Comparison of ENCODE assay signal across 26 cellular contexts in genomic region chr11:128968916-128969315, GRCh38. TPM values are rescaled to one million over a fixed set of nuclear protein-coding genes. Genes with fewer than 3 reads are reported as not detected.
DNase-seq lines count a peak whose midpoint lies in the region; ATAC-seq, FAIRE-seq and TF ChIP-seq lines count a peak whose summit lies in the region.
"Had no signal": no experiment of that assay in that cellular context is flagged by ENCODE, and none has a peak within 500 bp of the region (broad histone marks: within the 10 kb centered on the region; RNA-seq: fewer than 3 reads in every experiment).

No MANE protein-coding gene starts in this region.

- no peak for TF ChIP-seq EP300 in K562 (IDR thresholded peaks at IDR 0.05; ENCODE audit: low read length)

- BruUV-seq in HCT116 (replicated peaks; lab: Mats Ljungman, UMichigan), result no TSS peak
- no TSS peak for BruUV-seq in K562 (replicated peaks; lab: Mats Ljungman, UMichigan)

- ATAC-seq in activated CD8-positive, alpha-beta T cell treated with anti-CD3 and anti-CD28 coated beads for 36 hours, result peak; percentile 35
- ATAC-seq in activated CD8-positive, alpha-beta T cell treated with anti-CD3 and anti-CD28 coated beads, Interleukin-2, amount 10 ng/mL, durations not matched to agents 7 days and 5 days, result no peak
- ATAC-seq in HCT116 (peak; percentile 61), K562 (peak; percentile 33; the same call in 2 of the 3 replicates), lower lobe of right lung (peak; percentile 8 to 10)

- 0% methylated on average over 9 of the region's 9 CpGs for WGBS in K562 (ENCODE audit: insufficient coverage, low coverage, missing lambda C conversion rate)
- WGBS in esophagus squamous epithelium, 2 donors, result 82 to 88% methylated on average over 3 to 5 of the region's 9 CpGs

- H3K4me1 Mint-ChIP-seq in activated CD8-positive, alpha-beta T cell treated with anti-CD3 and anti-CD28 coated beads for 36 hours (ENCODE audit: low read depth), result peaks cover 22% of the 10 kb centered on the region
- H3K4me1 Mint-ChIP-seq in activated CD8-positive, alpha-beta T cell treated with anti-CD3 and anti-CD28 coated beads, Interleukin-2, amount 10 ng/mL, durations not matched to agents 7 days and 5 days (ENCODE audit: low read depth), result peaks cover 40% of the 10 kb centered on the region

- in situ Hi-C loops in K562 (cut with MboI), result no loop called here

- RAD21 ChIA-PET in HCT116 (lab: Charles Lee; ENCODE audit: low non-redundant PET in 1 of 2, low total read pairs in 2 of 2, uncharacterized antibody in 2 of 2, unreplicated experiment in 2 of 2), result no interaction called here

- H3K36me3 ChIP-seq in HCT116 (ENCODE audit: control insufficient read depth in 1 of 2, insufficient read depth in 2 of 2, low read length in 2 of 2), result peaks cover 5 to 17% of the 10 kb centered on the region in 2 experiments; a peak in 2 of 4 replicates
- H3K36me3 ChIP-seq in K562 (ENCODE audit: control insufficient read depth, insufficient read depth, low read length), result no peaks in the 10 kb centered on the region
- peaks cover 61% of the 10 kb centered on the region for H3K36me3 ChIP-seq in lower lobe of right lung
- peaks cover 18 to 88% (median 19%) of the 10 kb centered on the region in 3 donors for H3K36me3 ChIP-seq in esophagus squamous epithelium

- H3K4me3 Mint-ChIP-seq in activated CD8-positive, alpha-beta T cell treated with anti-CD3 and anti-CD28 coated beads for 36 hours, result no peak overlapping the region
- no peak overlapping the region for H3K4me3 Mint-ChIP-seq in activated CD8-positive, alpha-beta T cell treated with anti-CD3 and anti-CD28 coated beads, Interleukin-2, amount 10 ng/mL, durations not matched to agents 7 days and 5 days
- H3K4me3 Mint-ChIP-seq: CD4-positive, CD25-positive, alpha-beta regulatory T cell; HFFc6; IgD-negative memory B cell had no signal

- H3K79me2 ChIP-seq in HCT116 (ENCODE audit: insufficient read depth, low read length), result no peaks in the 10 kb centered on the region
- H3K79me2 ChIP-seq in K562 (ENCODE audit: control insufficient read depth, insufficient read depth, low read length), result no peaks in the 10 kb centered on the region

- no peak overlapping the region for H3K4me3 ChIP-seq in HCT116 (replicated peaks in 1 of 2; ENCODE audit: low read depth in 1 of 2, low read length in 2 of 2)
- H3K4me3 ChIP-seq in K562, result no peak overlapping the region
- no peak overlapping the region for H3K4me3 ChIP-seq in lower lobe of right lung
- no peak overlapping the region for H3K4me3 ChIP-seq in esophagus squamous epithelium
- H3K4me3 ChIP-seq: Peyer's patch had no signal

- H2AFZ ChIP-seq in HCT116 (ENCODE audit: low read depth, low read length, poor library complexity, severe bottlenecking) (no peak overlapping the region), K562 (ENCODE audit: low read depth, low read length) (no peak overlapping the region)

- H3K27me3 Mint-ChIP-seq in activated CD8-positive, alpha-beta T cell treated with anti-CD3 and anti-CD28 coated beads for 36 hours, result no peaks in the 10 kb centered on the region
- H3K27me3 Mint-ChIP-seq in activated CD8-positive, alpha-beta T cell treated with anti-CD3 and anti-CD28 coated beads, Interleukin-2, amount 10 ng/mL, durations not matched to agents 7 days and 5 days (ENCODE audit: low read depth), result no peaks in the 10 kb centered on the region
- H3K27me3 Mint-ChIP-seq: CD4-positive, CD25-positive, alpha-beta regulatory T cell had no signal

- H3K9me2 ChIP-seq in HCT116 (ENCODE audit: insufficient read depth), result no peaks in the 10 kb centered on the region

- no peak for TF ChIP-seq POLR2A in HCT116 (IDR thresholded peaks at IDR 0.05; ENCODE audit: borderline replicate concordance, extremely low read depth, insufficient read depth, insufficient read length)
- no peak for TF ChIP-seq POLR2A in K562 (conservative IDR thresholded peaks at IDR 0.05)
- TF ChIP-seq POLR2A in esophagus squamous epithelium (IDR thresholded peaks at IDR 0.05), result no peak

- H3K27ac ChIP-seq in HCT116 (ENCODE audit: low read depth, low read length) (no peak overlapping the region), K562 (ENCODE audit: extremely low read depth, low read depth, low read length) (no peak overlapping the region), lower lobe of right lung (no peak overlapping the region), esophagus squamous epithelium (no peak overlapping the region)
- H3K27ac ChIP-seq: Peyer's patch had no signal

- TF ChIP-seq RAD21 in HCT116 (IDR thresholded peaks at IDR 0.05; ENCODE audit: low read depth) (no peak), K562 (CRISPR knock-in tag; conservative IDR thresholded peaks at IDR 0.05 in 1 of 2, IDR thresholded peaks at IDR 0.05 in 1 of 2) (no peak)

- H3K9me3 Mint-ChIP-seq in activated CD8-positive, alpha-beta T cell treated with anti-CD3 and anti-CD28 coated beads for 36 hours, result no peaks in the 10 kb centered on the region
- H3K9me3 Mint-ChIP-seq in activated CD8-positive, alpha-beta T cell treated with anti-CD3 and anti-CD28 coated beads, Interleukin-2, amount 10 ng/mL, durations not matched to agents 7 days and 5 days (ENCODE audit: insufficient read depth), result peaks cover 6% of the 10 kb centered on the region
- H3K9me3 Mint-ChIP-seq: CD4-positive, CD25-positive, alpha-beta regulatory T cell; HFFc6; IgD-negative memory B cell had no signal

- no peaks in the 10 kb centered on the region for H4K20me1 ChIP-seq in HCT116 (ENCODE audit: insufficient read depth)
- no peaks in the 10 kb centered on the region for H4K20me1 ChIP-seq in K562 (replicated peaks; ENCODE audit: control insufficient read depth, insufficient read depth, low read length)

- no peak overlapping the region for H3K27ac Mint-ChIP-seq in activated CD8-positive, alpha-beta T cell treated with anti-CD3 and anti-CD28 coated beads for 36 hours
- no peak overlapping the region for H3K27ac Mint-ChIP-seq in activated CD8-positive, alpha-beta T cell treated with anti-CD3 and anti-CD28 coated beads, Interleukin-2, amount 10 ng/mL, durations not matched to agents 7 days and 5 days
- H3K27ac Mint-ChIP-seq: CD4-positive, CD25-positive, alpha-beta regulatory T cell; HFFc6; IgD-negative memory B cell had no signal

- H3K4me2 ChIP-seq in HCT116 (ENCODE audit: low read length) (no peak overlapping the region), K562 (ENCODE audit: insufficient read depth, low read length) (no peak overlapping the region)

- intact Hi-C loops in activated CD8-positive, alpha-beta T cell treated with anti-CD3 and anti-CD28 coated beads for 36 hours (cut with micrococcal nuclease), result no loop called here
- intact Hi-C loops in HCT116 (cut with micrococcal nuclease), result no loop called here
- intact Hi-C loops in K562 (cut with micrococcal nuclease), result no loop called here
- intact Hi-C loops in lower lobe of right lung (cut with DNase I), result no loop called here
- intact Hi-C loops in esophagus squamous epithelium (cut with DNase I), result no loop called here

- no peaks in the 10 kb centered on the region for H3K9me3 ChIP-seq in HCT116 (ENCODE audit: control insufficient read depth in 1 of 2, insufficient read depth in 1 of 2, low read depth in 1 of 2, low read length in 2 of 2)
- no peaks in the 10 kb centered on the region for H3K9me3 ChIP-seq in K562 (replicated peaks; ENCODE audit: control insufficient read depth, insufficient read depth, low read depth, low read length)
- H3K9me3 ChIP-seq in lower lobe of right lung, result no peaks in the 10 kb centered on the region
- no peaks in the 10 kb centered on the region for H3K9me3 ChIP-seq in esophagus squamous epithelium
- H3K9me3 ChIP-seq: Peyer's patch had no signal

- no peaks in the 10 kb centered on the region for H3K9me1 ChIP-seq in K562 (ENCODE audit: control insufficient read depth, insufficient read depth, low read length)

- no peak for DNase-seq in activated CD8-positive, alpha-beta T cell treated with anti-CD3 and anti-CD28 coated beads for 36 hours
- no peak for DNase-seq in activated CD8-positive, alpha-beta T cell treated with anti-CD3 and anti-CD28 coated beads, Interleukin-2, amount 10 ng/mL, durations not matched to agents 7 days and 5 days
- DNase-seq in HCT116 (ENCODE audit: low read depth, low spot score), result no peak
- no peak for DNase-seq in K562 (ENCODE audit: extremely low read depth in 1 of 4, low spot score in 3 of 4)
- DNase-seq in lower lobe of right lung, result no peak
- no peak for DNase-seq in NCI-H1092 (lab: John Stamatoyannopoulos, UW)
- no peak for DNase-seq in LoVo (ENCODE audit: low spot score)
- DNase-seq in esophagus squamous epithelium (lab: John Stamatoyannopoulos, UW), result no peak
- DNase-seq: CD4-positive, CD25-positive, alpha-beta regulatory T cell; DMS153; H7; HFFc6; Karpas-422; NCI-H1105 treated with DMSO at 0.1 percent for 48 hours; NCI-H146; NCI-H1930; NCI-H446 treated with DMSO at 0.1 percent for 48 hours; NCI-H526 treated with DMSO at 0.1 percent for 48 hours; Peyer's patch; SHP77 treated with DMSO at 0.1 percent for 48 hours had no signal

- CTCF ChIA-PET in activated CD8-positive, alpha-beta T cell treated with anti-CD3 and anti-CD28 coated beads for 36 hours (lab: Charles Lee), result no interaction called here
- CTCF ChIA-PET in activated CD8-positive, alpha-beta T cell treated with anti-CD3 and anti-CD28 coated beads, Interleukin-2, amount 10 ng/mL, durations not matched to agents 7 days and 5 days (lab: Charles Lee), result no interaction called here
- CTCF ChIA-PET in HCT116 (lab: Charles Lee), result no interaction called here
- CTCF ChIA-PET in K562 (lab: Yijun Ruan, JAX; ENCODE audit: low intra/inter-chr PET ratio), result no interaction called here

- POLR2A ChIA-PET in activated CD8-positive, alpha-beta T cell treated with anti-CD3 and anti-CD28 coated beads for 36 hours (lab: Charles Lee), result no interaction called here
- POLR2A ChIA-PET in activated CD8-positive, alpha-beta T cell treated with anti-CD3 and anti-CD28 coated beads, Interleukin-2, amount 10 ng/mL, durations not matched to agents 7 days and 5 days (lab: Charles Lee), result no interaction called here
- POLR2A ChIA-PET in HCT116 (lab: Charles Lee) (no interaction called here), K562 (lab: Yijun Ruan, JAX) (no interaction called here)

- H3K4me1 ChIP-seq in HCT116 (ENCODE audit: control insufficient read depth in 1 of 2, insufficient read depth in 2 of 2, low read length in 2 of 2) (no peaks in the 10 kb centered on the region), K562 (replicated peaks in 1 of 2; ENCODE audit: control insufficient read depth in 2 of 2, insufficient read depth in 2 of 2, low read length in 2 of 2) (no peaks in the 10 kb centered on the region), lower lobe of right lung (peaks cover 7% of the 10 kb centered on the region), esophagus squamous epithelium (no peaks in the 10 kb centered on the region)
- H3K4me1 ChIP-seq: Peyer's patch had no signal

- no peaks in the 10 kb centered on the region for H3K27me3 ChIP-seq in HCT116 (ENCODE audit: insufficient read depth, low read length)
- H3K27me3 ChIP-seq in K562 (ENCODE audit: control insufficient read depth in 2 of 2, insufficient read depth in 2 of 2, low read length in 2 of 2), result no peaks in the 10 kb centered on the region
- H3K27me3 ChIP-seq in lower lobe of right lung (ENCODE audit: low read depth), result no peaks in the 10 kb centered on the region
- H3K27me3 ChIP-seq in esophagus squamous epithelium, result no peaks in the 10 kb centered on the region
- H3K27me3 ChIP-seq: Peyer's patch had no signal

- TF ChIP-seq CTCF in activated CD8-positive, alpha-beta T cell treated with anti-CD3 and anti-CD28 coated beads for 36 hours (IDR thresholded peaks at IDR 0.05), result no peak
- no peak for TF ChIP-seq CTCF in HCT116 (IDR thresholded peaks at IDR 0.05 in 2 of 3, conservative IDR thresholded peaks at IDR 0.05 in 1 of 3; ENCODE audit: borderline replicate concordance in 1 of 3, insufficient read depth in 1 of 3, low read depth in 2 of 3, low read length in 2 of 3)
- no peak for TF ChIP-seq CTCF in K562 (IDR thresholded peaks at IDR 0.05 in 2 of 3, conservative IDR thresholded peaks at IDR 0.05 in 1 of 3; ENCODE audit: insufficient read depth in 2 of 3, low read depth in 1 of 3, low read length in 3 of 3)
- TF ChIP-seq CTCF in lower lobe of right lung (IDR thresholded peaks at IDR 0.05), result no peak
- TF ChIP-seq CTCF in esophagus squamous epithelium (IDR thresholded peaks at IDR 0.05), result no peak

- H3K9ac ChIP-seq in HCT116 (ENCODE audit: low read length) (no peak overlapping the region), K562 (ENCODE audit: insufficient read depth in 1 of 2, low read depth in 2 of 2, low read length in 2 of 2) (no peak overlapping the region)

- H3K36me3 Mint-ChIP-seq in activated CD8-positive, alpha-beta T cell treated with anti-CD3 and anti-CD28 coated beads for 36 hours (ENCODE audit: low read depth), result peaks cover 4% of the 10 kb centered on the region
- peaks cover 11% of the 10 kb centered on the region for H3K36me3 Mint-ChIP-seq in activated CD8-positive, alpha-beta T cell treated with anti-CD3 and anti-CD28 coated beads, Interleukin-2, amount 10 ng/mL, durations not matched to agents 7 days and 5 days (ENCODE audit: low read depth)

- FAIRE-seq in K562 (lab: Jason Lieb, UNC), result no peak
- FAIRE-seq: GM18507 had no signal

RNA-seq across cellular contexts. Expression of gene TP53AIP1, which starts 26.2 kb away (rescaled TPM):
- total RNA-seq in activated CD8-positive, alpha-beta T cell treated with anti-CD3 and anti-CD28 coated beads for 36 hours, result not detected
- total RNA-seq in activated CD8-positive, alpha-beta T cell treated with anti-CD3 and anti-CD28 coated beads, Interleukin-2, amount 10 ng/mL, durations not matched to agents 7 days and 5 days, result not detected
- total RNA-seq in HCT116 (2021; ENCODE audit: unreplicated experiment), result 0.15 TPM
- 0.05 and 0.09 TPM in 2 replicates for polyA plus RNA-seq in HCT116 (2012)
- not detected in 2 replicates for total RNA-seq in K562 (2011; cell fraction: chromatin; rRNA removed; ENCODE audit: low replicate concordance)
- total RNA-seq in K562 (2011; cell fraction: nucleolus; rRNA removed), result not detected in 2 replicates
- not detected in 2 replicates for total RNA-seq in K562 (2011; cell fraction: nucleoplasm; rRNA removed)
- total RNA-seq in K562 (2014; rRNA removed), result not detected in 2 replicates
- not detected in 2 replicates for total RNA-seq in K562 (2014; rRNA removed; fragmentation: Illumina TruSeq; extraction: Trizol)
- total RNA-seq in K562 (2015; rRNA removed; fragmentation: Illumina TruSeq; extraction: Trizol), result not detected in 2 replicates
- not detected in 2 replicates for total RNA-seq in K562 (2021)
- polyA plus RNA-seq in K562 (2011; rRNA removed), result not detected in 2 replicates
- not detected in 2 replicates for polyA plus RNA-seq in K562 (2011; cell fraction: cytosol; rRNA removed)
- not detected in 2 replicates for polyA plus RNA-seq in K562 (2011; cell fraction: nucleus; rRNA removed)
- not detected in 2 replicates for polyA plus RNA-seq in K562 (2012)
- polyA plus RNA-seq in K562 (2014; fragmentation: Illumina TruSeq; extraction: Trizol), result not detected in 2 replicates
- polyA plus RNA-seq in K562 (2014; fragmentation: Nextera tagmentation; extraction: Ambion mirVana), result not detected
- polyA plus RNA-seq in K562 (2014; rRNA removed), result not detected in 2 replicates
- not detected in 2 replicates for polyA minus RNA-seq in K562 (2011; rRNA and poly(A)+ RNA removed)
- polyA minus RNA-seq in K562 (2011; cell fraction: cytosol; rRNA and poly(A)+ RNA removed), result not detected in 2 replicates
- polyA minus RNA-seq in K562 (2011; cell fraction: nucleus; rRNA and poly(A)+ RNA removed), result not detected in 2 replicates
- total RNA-seq in lower lobe of right lung, result not detected
- total RNA-seq in esophagus squamous epithelium, result 10 to 100 TPM; 11.0 to 16.7 (median 13.9) TPM
- total RNA-seq: A172; CD4-positive, CD25-positive, alpha-beta regulatory T cell; HFFc6; M059J; OCI-LY7 had no signal
- polyA plus RNA-seq: BJ; CD4-positive, CD25-positive, alpha-beta regulatory T cell; IgD-negative memory B cell had no signal

Comparison
In these comparisons a context has a peak if more than half of its experiments do, and no peak if none do; other contexts are left out.
1. RNA of gene TP53AIP1, which starts 26.2 kb away (total RNA-seq): 11.0 to 16.7 TPM in esophagus squamous epithelium; 0.15 TPM in HCT116 (single experiment), not detected in activated CD8-positive, alpha-beta T cell treated with anti-CD3 and anti-CD28 coated beads for 36 hours, not detected in lower lobe of right lung (single experiment), not detected in activated CD8-positive, alpha-beta T cell treated with anti-CD3 and anti-CD28 coated beads, Interleukin-2, amount 10 ng/mL, durations not matched to agents 7 days and 5 days and not detected in K562; every median in the first group is over 10 times any median in the second.